Comparison of ENCODE assay signal across 8 cellular contexts in the genomic region with DNA sequence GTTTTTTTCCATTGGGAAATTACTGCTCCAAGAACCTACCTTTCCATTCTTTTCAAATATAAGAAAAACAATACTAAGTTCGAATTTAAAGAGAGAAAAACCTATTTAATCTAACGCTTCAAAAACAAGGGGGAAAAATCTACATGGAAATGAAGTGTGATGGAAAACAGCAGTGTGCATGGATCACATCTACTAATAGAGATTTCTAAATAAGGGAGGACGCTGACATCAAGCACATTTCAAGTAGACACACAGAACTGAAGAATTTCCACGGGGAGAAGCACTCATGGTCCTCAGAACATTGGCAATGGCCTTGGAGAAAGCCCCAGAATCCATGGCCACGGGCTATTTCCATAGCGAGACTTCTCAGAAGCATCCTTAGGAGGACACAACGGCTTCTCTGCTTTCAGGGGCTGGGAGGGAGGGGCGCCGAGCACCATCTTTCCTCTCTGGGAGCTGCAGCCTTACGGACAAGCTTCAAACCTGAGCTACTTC. TPM values are rescaled to one million over a fixed set of nuclear protein-coding genes. Genes with fewer than 3 reads are reported as not detected.
DNase-seq lines count a peak whose midpoint lies in the region; ATAC-seq, FAIRE-seq and TF ChIP-seq lines count a peak whose summit lies in the region.

No MANE protein-coding gene starts in this region.

- H3K27me3 ChIP-seq in endothelial cell of umbilical vein (ENCODE audit: control insufficient read depth in 2 of 2, insufficient read depth in 2 of 2, low read length in 2 of 2) (no peaks in the 10 kb centered on the region), pancreas (no peaks in the 10 kb centered on the region)

- peaks cover 31% of the 10 kb centered on the region for H3K79me2 ChIP-seq in endothelial cell of umbilical vein (ENCODE audit: control insufficient read depth, insufficient read depth, low read length)

- H3K9ac ChIP-seq in endothelial cell of umbilical vein (replicated peaks; ENCODE audit: extremely low read depth, insufficient read depth, low read length) = peak overlapping the region; percentile 84

- FAIRE-seq in endothelial cell of umbilical vein (lab: Jason Lieb, UNC) (no peak), pancreas (lab: Jason Lieb, UNC) (no peak)

- CTCF ChIA-PET in endothelial cell of umbilical vein (lab: Charles Lee) = interaction anchor here (0.7 to 1.2 kb wide), 5 partner anchors 12 to 307 kb away, joined by 3 to 8 read pairs (median 3); no protein-coding TSS in a partner anchor

- DNase-seq in GM12864 (ENCODE audit: low read depth) = no peak
- DNase-seq in NCI-H69 (lab: John Stamatoyannopoulos, UW) = peak; percentile 77
- DNase-seq in endothelial cell of umbilical vein (ENCODE audit: low read depth, low spot score) = no peak
- DNase-seq in pancreas = no peak
- no peak for DNase-seq in NCI-H2227 (lab: John Stamatoyannopoulos, UW; ENCODE audit: unreplicated experiment)
- no peak for DNase-seq in stimulated activated CD4-positive, alpha-beta T cell treated with anti-CD3 and anti-CD28 coated beads, Interleukin-4, amount 100 ng/mL, for 24 hours
- no peak for DNase-seq in NCI-H748 (lab: John Stamatoyannopoulos, UW; ENCODE audit: unreplicated experiment)

- peak overlapping the region; percentile 94 for H3K4me2 ChIP-seq in endothelial cell of umbilical vein (ENCODE audit: insufficient read depth, low read length)

- 8 to 10% methylated on average over 10 of the region's 10 CpGs for WGBS in pancreas, 2 donors

- no peaks in the 10 kb centered on the region for H4K20me1 ChIP-seq in endothelial cell of umbilical vein (replicated peaks; ENCODE audit: control insufficient read depth, extremely low read depth, insufficient read depth, low read length)

- H3K4me3 ChIP-seq in GM12864 (ENCODE audit: low read depth, low read length) = peak overlapping the region; percentile 98
- peak overlapping the region; percentile 40 to 85 (median 76) for H3K4me3 ChIP-seq in endothelial cell of umbilical vein (replicated peaks in 1 of 3; ENCODE audit: insufficient read depth in 1 of 3, low read depth in 1 of 3, low read length in 3 of 3)
- H3K4me3 ChIP-seq in pancreas = peak overlapping the region; percentile 76 to 94 (median 90)

- dilution Hi-C loops in endothelial cell of umbilical vein (cut with MboI; ENCODE audit: extremely low pct_ligation_motif_present, low sequenced_read_pairs) = no loop called here

- BruUV-seq in endothelial cell of umbilical vein (replicated peaks; lab: Mats Ljungman, UMichigan) = no TSS peak

- ATAC-seq in pancreas (peak in 1 of 4 donors; percentile 5), HG02763 (IDR thresholded peaks at IDR 0.05; ENCODE audit: unreplicated experiment) (no peak)

- intact Hi-C loops in endothelial cell of umbilical vein (cut with micrococcal nuclease) = loop anchor here (2.0 kb wide), 1 partner anchor 243 kb away; no protein-coding TSS in a partner anchor
- intact Hi-C loops in pancreas (cut with DNase I) = no loop called here

- TF ChIP-seq CTCF in GM12864 (IDR thresholded peaks at IDR 0.05; ENCODE audit: low read depth, low read length, missing control alignments) (no peak), endothelial cell of umbilical vein (IDR thresholded peaks at IDR 0.05; ENCODE audit: extremely low read depth in 1 of 2, insufficient read depth in 1 of 2, low read depth in 1 of 2, low read length in 2 of 2) (no peak), pancreas (IDR thresholded peaks at IDR 0.05) (no peak)

- H3K27ac ChIP-seq in endothelial cell of umbilical vein (ENCODE audit: insufficient read depth, low read depth, low read length) (peak overlapping the region; percentile 82), pancreas (peak overlapping the region; percentile 96 to 100 (median 98))

- H2AFZ ChIP-seq in endothelial cell of umbilical vein (ENCODE audit: low read depth, low read length) = peak overlapping the region; percentile 39

- H3K9me3 ChIP-seq in endothelial cell of umbilical vein (replicated peaks; ENCODE audit: control insufficient read depth, insufficient read depth, low read length) = no peaks in the 10 kb centered on the region
- no peaks in the 10 kb centered on the region for H3K9me3 ChIP-seq in pancreas

- POLR2A ChIA-PET in endothelial cell of umbilical vein (lab: Charles Lee) = interaction anchor here (0.7 to 1.1 kb wide), 3 partner anchors 8 to 242 kb away, joined by 3 to 6 read pairs (median 3); no protein-coding TSS in a partner anchor

- H3K36me3 ChIP-seq in endothelial cell of umbilical vein (ENCODE audit: control insufficient read depth in 2 of 2, extremely low read depth in 1 of 2, insufficient read depth in 2 of 2, low read length in 2 of 2) (no peaks in the 10 kb centered on the region), pancreas (no peaks in the 10 kb centered on the region)

- no peak for TF ChIP-seq POLR2A in endothelial cell of umbilical vein (IDR thresholded peaks at IDR 0.05; ENCODE audit: low read depth, low read length)

- no peaks in the 10 kb centered on the region for H3K9me1 ChIP-seq in endothelial cell of umbilical vein (replicated peaks; ENCODE audit: control insufficient read depth, extremely low read depth, insufficient read depth, low read length)

- H3K4me1 ChIP-seq in endothelial cell of umbilical vein (ENCODE audit: control insufficient read depth, extremely low read depth, insufficient read depth, low read length) (peaks cover 14% of the 10 kb centered on the region), pancreas (peaks cover 11 to 16% (median 14%) of the 10 kb centered on the region in 3 donors)

TF ChIP-seq in endothelial cell of umbilical vein, 7 proteins besides CTCF, POLR2A, EP300 and RAD21:
- TF ChIP-seq MYC (IDR thresholded peaks at IDR 0.05; ENCODE audit: low read depth, low read length) (no peak), EZH2 (IDR thresholded peaks at IDR 0.05; ENCODE audit: borderline replicate concordance, low read depth, low read length, severe bottlenecking) (no peak), POLR2AphosphoS5 (IDR thresholded peaks at IDR 0.05; ENCODE audit: insufficient read depth, low read depth, low read length) (no peak), FOS (IDR thresholded peaks at IDR 0.05; ENCODE audit: borderline replicate concordance, insufficient read depth, low read length) (no peak), GATA2 (IDR thresholded peaks at IDR 0.05; ENCODE audit: insufficient read depth, insufficient read length, low read depth, low read length) (no peak), JUN (IDR thresholded peaks at IDR 0.05; ENCODE audit: borderline replicate concordance, insufficient read depth, insufficient read length, low read depth) (no peak)
TF ChIP-seq in endothelial cell of umbilical vein: peak in this region for 0.

RNA-seq across cellular contexts. Expression of a gene that starts 1.1 kb away (rescaled TPM):
- total RNA-seq in endothelial cell of umbilical vein = 44.5 TPM in 2 replicates
- polyA plus RNA-seq in endothelial cell of umbilical vein = 9.7 and 11.2 TPM in 2 replicates
- 12.9 and 14.5 TPM in 2 replicates for polyA plus RNA-seq in endothelial cell of umbilical vein (2011; cell fraction: cytosol; rRNA removed)
- polyA plus RNA-seq in endothelial cell of umbilical vein (2011; cell fraction: nucleus; rRNA removed) = 32.3 and 36.9 TPM in 2 replicates
- polyA plus RNA-seq in endothelial cell of umbilical vein (2012) = 24.3 and 30.6 TPM in 2 replicates
- polyA minus RNA-seq in endothelial cell of umbilical vein = 53.8 and 54.6 TPM in 2 replicates
- polyA minus RNA-seq in endothelial cell of umbilical vein (2011; cell fraction: cytosol; rRNA and poly(A)+ RNA removed) = 49.0 TPM
- polyA minus RNA-seq in endothelial cell of umbilical vein (2011; cell fraction: nucleus; rRNA and poly(A)+ RNA removed) = 29.0 and 42.2 TPM in 2 replicates
- total RNA-seq in pancreas = 10 to 100 TPM; 15.3 to 32.1 (median 20.5) TPM
- polyA plus RNA-seq in pancreas = 10 to 100 TPM; 12.7 to 18.5 TPM
